Comparison of ENCODE assay signal across 1 cellular context in genomic region chr11:67644042-67644441, GRCh38.
TF ChIP-seq lines count a peak whose summit lies in the region.

No MANE protein-coding gene starts in this region.

TF ChIP-seq in HEK293, 187 proteins besides CTCF, POLR2A, EP300 and RAD21 (continued from another document):
- TF ChIP-seq ZNF449 (tag by site-specific recombination; IDR thresholded peaks at IDR 0.05) (no peak), ZNF654 (tag by site-specific recombination; IDR thresholded peaks at IDR 0.05; ENCODE audit: low read depth) (peak; percentile 34; the same call in 1 of the 2 replicates), ZBTB7A (tag by site-specific recombination; IDR thresholded peaks at IDR 0.05; ENCODE audit: low read depth) (no peak), IKZF3 (tag by site-specific recombination; IDR thresholded peaks at IDR 0.05) (no peak), ZNF2 (tag by site-specific recombination; IDR thresholded peaks at IDR 0.05) (peak; percentile 94), ZNF777 (tag by site-specific recombination; IDR thresholded peaks at IDR 0.05; ENCODE audit: borderline replicate concordance) (no peak), ZNF398 (tag by site-specific recombination; IDR thresholded peaks at IDR 0.05) (no peak)
